ENCODE assay signal across 10 cellular contexts in genomic region chr16:11706180-11706742, GRCh38. TPM values are rescaled to one million over a fixed set of nuclear protein-coding genes. Genes with fewer than 3 reads are reported as not detected.
DNase-seq lines count a peak whose midpoint lies in the region; ATAC-seq and TF ChIP-seq lines count a peak whose summit lies in the region.
"Had no signal": no experiment of that assay in that cellular context is flagged by ENCODE, and none has a peak within 500 bp of the region (broad histone marks: within the 10 kb centered on the region; RNA-seq: fewer than 3 reads in every experiment).

No MANE protein-coding gene starts in this region.

- WGBS in testis, 2 donors: 57% methylated on average over 4 to 5 of the region's 5 CpGs

- TF ChIP-seq POLR2A in testis (IDR thresholded peaks at IDR 0.05): no peak

- peaks cover 35 to 48% of the 10 kb centered on the region in 2 donors for H3K36me3 Mint-ChIP-seq in stimulated activated naive B cell treated with anti-CD40 and anti-IgM and Interleukin-4, amounts not matched to agents 10 μg/mL and 1 μg/mL and 100 μg/mL, for 72 hours

- peak; percentile 64 for ATAC-seq in GM19397 (IDR thresholded peaks at IDR 0.05; ENCODE audit: unreplicated experiment)
- peak; percentile 83 for ATAC-seq in HG03354 (IDR thresholded peaks at IDR 0.05; ENCODE audit: poor library complexity, severe bottlenecking, unreplicated experiment)
- ATAC-seq in stimulated activated naive B cell treated with anti-CD40 and anti-IgM and Interleukin-4, amounts not matched to agents 10 μg/mL and 1 μg/mL and 100 μg/mL, for 72 hours (replicated peaks): peak; percentile 39 to 60

- peaks cover 13% of the 10 kb centered on the region for H3K4me1 ChIP-seq in testis

- H3K27me3 Mint-ChIP-seq in stimulated activated naive B cell treated with anti-CD40 and anti-IgM and Interleukin-4, amounts not matched to agents 10 μg/mL and 1 μg/mL and 100 μg/mL, for 72 hours: no peaks in the 10 kb centered on the region
- H3K27me3 Mint-ChIP-seq: CD8-positive, alpha-beta memory T cell had no signal

- DNase-seq in globus pallidus (ENCODE audit: low spot score) (peak; percentile 47), NCI-H1417 treated with DMSO at 0.1 percent for 48 hours (lab: John Stamatoyannopoulos, UW) (no peak), NCI-H69 (lab: John Stamatoyannopoulos, UW) (no peak), testis (no peak)
- no peak for DNase-seq in stimulated activated naive B cell treated with anti-CD40 and anti-IgM and Interleukin-4, amounts not matched to agents 10 μg/mL and 1 μg/mL and 100 μg/mL, for 72 hours
- no peak for DNase-seq in activated CD4-positive, CD25-positive, alpha-beta regulatory T cell treated with anti-CD3 and anti-CD28 coated beads, Interleukin-2, amount 50 U/mL, for 72 hours
- DNase-seq: activated T-cell treated with anti-CD3 and anti-CD28 coated beads, Interleukin-2, amount 50 U/mL, for 1 hour; CD8-positive, alpha-beta memory T cell had no signal

- no peaks in the 10 kb centered on the region for H3K9me3 Mint-ChIP-seq in stimulated activated naive B cell treated with anti-CD40 and anti-IgM and Interleukin-4, amounts not matched to agents 10 μg/mL and 1 μg/mL and 100 μg/mL, for 72 hours
- H3K9me3 Mint-ChIP-seq: CD8-positive, alpha-beta memory T cell had no signal

- no peak for TF ChIP-seq CTCF in testis (IDR thresholded peaks at IDR 0.05)

- no peak overlapping the region for H3K4me3 Mint-ChIP-seq in stimulated activated naive B cell treated with anti-CD40 and anti-IgM and Interleukin-4, amounts not matched to agents 10 μg/mL and 1 μg/mL and 100 μg/mL, for 72 hours
- H3K4me3 Mint-ChIP-seq: CD8-positive, alpha-beta memory T cell had no signal

- no peaks in the 10 kb centered on the region for H3K27me3 ChIP-seq in testis

- no peak overlapping the region for H3K27ac Mint-ChIP-seq in stimulated activated naive B cell treated with anti-CD40 and anti-IgM and Interleukin-4, amounts not matched to agents 10 μg/mL and 1 μg/mL and 100 μg/mL, for 72 hours

- H3K4me3 ChIP-seq in testis: no peak overlapping the region

- peak overlapping the region in 1 of 2 donors; percentile 11 for H3K27ac ChIP-seq in testis

- peaks cover 5 to 18% of the 10 kb centered on the region in 2 donors for H3K4me1 Mint-ChIP-seq in stimulated activated naive B cell treated with anti-CD40 and anti-IgM and Interleukin-4, amounts not matched to agents 10 μg/mL and 1 μg/mL and 100 μg/mL, for 72 hours

- intact Hi-C loops in testis (cut with DNase I; ENCODE audit: low total_unique reads): no loop called here

- no peaks in the 10 kb centered on the region for H3K36me3 ChIP-seq in testis (ENCODE audit: low read depth, missing control alignments)

- no peaks in the 10 kb centered on the region for H3K9me3 ChIP-seq in testis

RNA-seq across cellular contexts. Expression of gene TXNDC11, which starts 36.4 kb away (rescaled TPM):
- total RNA-seq in testis: 10 to 100 TPM; 42.3 to 45.3 TPM
- polyA plus RNA-seq in testis (ENCODE audit: insufficient read depth, low read depth, low replicate concordance): 34.4 TPM

RNA-seq across cellular contexts. Expression of gene SNN, which starts 38.0 kb away (rescaled TPM):
- 10 to 100 TPM in 1 of 2 donors, 1 to 10 TPM in 1; 7.0 to 10.3 TPM for total RNA-seq in testis
- polyA plus RNA-seq in testis (ENCODE audit: insufficient read depth, low read depth, low replicate concordance): 10.1 TPM
